9 cellular contexts compared by ENCODE assay signal in genomic region chr13:50512602-50513527, GRCh38.
DNase-seq lines count a peak whose midpoint lies in the region; ATAC-seq and TF ChIP-seq lines count a peak whose summit lies in the region.
"Had no signal": no experiment of that assay in that cellular context is flagged by ENCODE, and none has a peak within 500 bp of the region (broad histone marks: within the 10 kb centered on the region; RNA-seq: fewer than 3 reads in every experiment).

No MANE protein-coding gene starts in this region.

- intact Hi-C loops in esophagus squamous epithelium (cut with DNase I) = no loop called here

- TF ChIP-seq CTCF in esophagus squamous epithelium (IDR thresholded peaks at IDR 0.05) (no peak), neural progenitor cell (IDR thresholded peaks at IDR 0.05) (peak; percentile 7)

- H3K36me3 ChIP-seq in KOPT-K1 (ENCODE audit: insufficient read depth, low read length) (no peaks in the 10 kb centered on the region), esophagus squamous epithelium (no peaks in the 10 kb centered on the region), neural progenitor cell (no peaks in the 10 kb centered on the region)

- H3K4me3 Mint-ChIP-seq in neural progenitor cell = no peak overlapping the region
- H3K4me3 Mint-ChIP-seq: activated naive CD8-positive, alpha-beta T cell had no signal

- no peaks in the 10 kb centered on the region for H3K27me3 ChIP-seq in esophagus squamous epithelium
- no peaks in the 10 kb centered on the region for H3K27me3 ChIP-seq in neural progenitor cell

- H2AFZ ChIP-seq in neural progenitor cell (replicated peaks) = peak overlapping the region; percentile 81

- no peaks in the 10 kb centered on the region for H3K4me1 Mint-ChIP-seq in neural progenitor cell

- TF ChIP-seq POLR2A in esophagus squamous epithelium (IDR thresholded peaks at IDR 0.05) = no peak

- WGBS in esophagus squamous epithelium, 2 donors = 33 to 48% methylated on average over 12 of the region's 12 CpGs

- peak overlapping the region in 3 of 4 donors; percentile 5 to 56 (median 20) for H3K4me3 ChIP-seq in esophagus squamous epithelium
- H3K4me3 ChIP-seq in neural progenitor cell = no peak overlapping the region

- peaks cover 0 to 14% (median 11%) of the 10 kb centered on the region in 3 donors for H3K4me1 ChIP-seq in esophagus squamous epithelium
- peaks cover 25% of the 10 kb centered on the region for H3K4me1 ChIP-seq in neural progenitor cell

- no peaks in the 10 kb centered on the region for H3K36me3 Mint-ChIP-seq in neural progenitor cell
- H3K36me3 Mint-ChIP-seq: activated naive CD8-positive, alpha-beta T cell had no signal

- H3K27ac ChIP-seq in KOPT-K1 (ENCODE audit: low read depth, low read length, poor library complexity, severe bottlenecking) = peak overlapping the region; percentile 95
- H3K27ac ChIP-seq in esophagus squamous epithelium = peak overlapping the region; percentile 25 to 67 (median 66)
- H3K27ac ChIP-seq in neural progenitor cell = peak overlapping the region; percentile 84

- ATAC-seq in GM21515 (IDR thresholded peaks at IDR 0.05; ENCODE audit: unreplicated experiment) = peak; percentile 93

- DNase-seq in ELR (ENCODE audit: low read depth) = peak; percentile 42
- DNase-seq in activated CD4-positive, alpha-beta T cell treated with anti-CD3 and anti-CD28 coated beads, Interleukin-2, amount 50 U/mL, for 48 hours = peak; percentile 29 to 45
- DNase-seq in esophagus squamous epithelium (lab: John Stamatoyannopoulos, UW) = peak; percentile 23
- peak; percentile 28 for DNase-seq in neural progenitor cell (ENCODE audit: low spot score)
- DNase-seq in ureter (ENCODE audit: low spot score) = peak; percentile 67
- no peak for DNase-seq in NCI-H345 treated with DMSO at 0.1 percent for 48 hours (lab: John Stamatoyannopoulos, UW; ENCODE audit: unreplicated experiment)

- no peaks in the 10 kb centered on the region for H3K27me3 Mint-ChIP-seq in neural progenitor cell (ENCODE audit: insufficient read depth, low read depth)
- H3K27me3 Mint-ChIP-seq: activated naive CD8-positive, alpha-beta T cell had no signal

- peak overlapping the region; percentile 30 for H3K4me2 ChIP-seq in neural progenitor cell

- H3K9me3 Mint-ChIP-seq in neural progenitor cell = peaks cover 7% of the 10 kb centered on the region

- peaks cover 5% of the 10 kb centered on the region for H3F3A ChIP-seq in neural progenitor cell (ENCODE audit: low read depth)

- no peaks in the 10 kb centered on the region for H3K79me2 ChIP-seq in neural progenitor cell (ENCODE audit: low read depth)

- H3K9me3 ChIP-seq in KOPT-K1 (ENCODE audit: insufficient read depth, low read length, poor library complexity, severe bottlenecking) = no peaks in the 10 kb centered on the region
- H3K9me3 ChIP-seq in esophagus squamous epithelium = peaks cover 0 to 6% (median 0%) of the 10 kb centered on the region in 3 donors
- H3K9me3 ChIP-seq in neural progenitor cell (ENCODE audit: low read depth) = no peaks in the 10 kb centered on the region

- H3K27ac Mint-ChIP-seq in neural progenitor cell = no peak overlapping the region
- H3K27ac Mint-ChIP-seq: activated naive CD8-positive, alpha-beta T cell had no signal

- H3K9ac ChIP-seq in neural progenitor cell = no peak overlapping the region

- H4K20me1 ChIP-seq in neural progenitor cell (ENCODE audit: low read depth) = no peaks in the 10 kb centered on the region
